Comparison of ENCODE assay signal across 8 cellular contexts in genomic region chr5:6728011-6728794, GRCh38. TPM values are rescaled to one million over a fixed set of nuclear protein-coding genes. Genes with fewer than 3 reads are reported as not detected.
DNase-seq lines count a peak whose midpoint lies in the region; ATAC-seq, FAIRE-seq and TF ChIP-seq lines count a peak whose summit lies in the region.

No MANE protein-coding gene starts in this region.

- H3K9me3 Mint-ChIP-seq in activated T-helper 1 cell treated with anti-CD3 and anti-CD28 coated beads, Interleukin-12 subunit alpha, Interleukin-12 subunit beta, Interleukin-2, Interleukin-4 antibody, amounts not matched to agents 30 ng/mL and 10 ng/mL and 1 ng/mL, durations not matched to agents 14 hours and 24 hours and 36 hours: no peaks in the 10 kb centered on the region

- DNase-seq in GM12891 (ENCODE audit: insufficient read length, low spot score) (peak; percentile 56), DMS 273 (lab: John Stamatoyannopoulos, UW; ENCODE audit: unreplicated experiment) (no peak)
- DNase-seq in activated T-helper 1 cell treated with anti-CD3 and anti-CD28 coated beads, Interleukin-12 subunit alpha, Interleukin-12 subunit beta, Interleukin-2, Interleukin-4 antibody, amounts not matched to agents 30 ng/mL and 10 ng/mL and 1 ng/mL, durations not matched to agents 14 hours and 24 hours and 36 hours (ENCODE audit: low spot score): no peak
- DNase-seq in activated CD8-positive, alpha-beta memory T cell treated with anti-CD3 and anti-CD28 coated beads, Interleukin-2, amount 50 U/mL, for 48 hours: no peak
- DNase-seq in activated CD4-positive, alpha-beta T cell treated with anti-CD3 and anti-CD28 coated beads for 4 hours: no peak

- H3K27me3 Mint-ChIP-seq in activated T-helper 1 cell treated with anti-CD3 and anti-CD28 coated beads, Interleukin-12 subunit alpha, Interleukin-12 subunit beta, Interleukin-2, Interleukin-4 antibody, amounts not matched to agents 30 ng/mL and 10 ng/mL and 1 ng/mL, durations not matched to agents 14 hours and 24 hours and 36 hours (ENCODE audit: insufficient read depth): no peaks in the 10 kb centered on the region

- no peaks in the 10 kb centered on the region for H3K27me3 ChIP-seq in gastroesophageal sphincter

- peaks cover 85% of the 10 kb centered on the region for H3K4me1 Mint-ChIP-seq in activated T-helper 1 cell treated with anti-CD3 and anti-CD28 coated beads, Interleukin-12 subunit alpha, Interleukin-12 subunit beta, Interleukin-2, Interleukin-4 antibody, amounts not matched to agents 30 ng/mL and 10 ng/mL and 1 ng/mL, durations not matched to agents 14 hours and 24 hours and 36 hours (ENCODE audit: low read depth)

- no peak overlapping the region for H3K4me3 Mint-ChIP-seq in activated T-helper 1 cell treated with anti-CD3 and anti-CD28 coated beads, Interleukin-12 subunit alpha, Interleukin-12 subunit beta, Interleukin-2, Interleukin-4 antibody, amounts not matched to agents 30 ng/mL and 10 ng/mL and 1 ng/mL, durations not matched to agents 14 hours and 24 hours and 36 hours

- TF ChIP-seq CTCF in gastroesophageal sphincter (IDR thresholded peaks at IDR 0.05): no peak

- WGBS in gastroesophageal sphincter (ENCODE audit: low coverage in 1 of 2), 2 donors: 74 to 79% methylated on average over 4 to 10 of the region's 17 CpGs

- H3K4me3 ChIP-seq in gastroesophageal sphincter: no peak overlapping the region

- H3K36me3 Mint-ChIP-seq in activated T-helper 1 cell treated with anti-CD3 and anti-CD28 coated beads, Interleukin-12 subunit alpha, Interleukin-12 subunit beta, Interleukin-2, Interleukin-4 antibody, amounts not matched to agents 30 ng/mL and 10 ng/mL and 1 ng/mL, durations not matched to agents 14 hours and 24 hours and 36 hours (ENCODE audit: low read depth): peaks cover 9% of the 10 kb centered on the region

- no peak for TF ChIP-seq POLR2A in GM12891 (IDR thresholded peaks at IDR 0.05; ENCODE audit: low read depth, low read length)
- TF ChIP-seq POLR2A in gastroesophageal sphincter (IDR thresholded peaks at IDR 0.05): no peak

- intact Hi-C loops in activated T-helper 1 cell treated with anti-CD3 and anti-CD28 coated beads, Interleukin-12 subunit alpha, Interleukin-12 subunit beta, Interleukin-2, Interleukin-4 antibody, amounts not matched to agents 30 ng/mL and 10 ng/mL and 1 ng/mL, durations not matched to agents 14 hours and 24 hours and 36 hours (cut with micrococcal nuclease): loop anchor here (2.0 kb wide), 1 partner anchor 17 kb away; no protein-coding TSS in a partner anchor

- H3K4me1 ChIP-seq in gastroesophageal sphincter: peaks cover 4 to 98% (median 42%) of the 10 kb centered on the region in 3 donors

- no peak overlapping the region for H3K27ac ChIP-seq in gastroesophageal sphincter

- no peaks in the 10 kb centered on the region for H3K36me3 ChIP-seq in gastroesophageal sphincter

- ATAC-seq in GM21381 (IDR thresholded peaks at IDR 0.05; ENCODE audit: unreplicated experiment): peak; percentile 84
- ATAC-seq in HG03521 (IDR thresholded peaks at IDR 0.05; ENCODE audit: unreplicated experiment): peak; percentile 84
- no peak for ATAC-seq in gastroesophageal sphincter

- peak; percentile 95 for FAIRE-seq in GM12891 (lab: Jason Lieb, UNC)

- peak overlapping the region; percentile 36 for H3K27ac Mint-ChIP-seq in activated T-helper 1 cell treated with anti-CD3 and anti-CD28 coated beads, Interleukin-12 subunit alpha, Interleukin-12 subunit beta, Interleukin-2, Interleukin-4 antibody, amounts not matched to agents 30 ng/mL and 10 ng/mL and 1 ng/mL, durations not matched to agents 14 hours and 24 hours and 36 hours

- no peak for TF ChIP-seq EP300 in gastroesophageal sphincter (IDR thresholded peaks at IDR 0.05)

- no peaks in the 10 kb centered on the region for H3K9me3 ChIP-seq in gastroesophageal sphincter

TF ChIP-seq in GM12891, 5 proteins besides CTCF, POLR2A, EP300 and RAD21:
- TF ChIP-seq POLR2AphosphoS5 (IDR thresholded peaks at IDR 0.05; ENCODE audit: low read depth, low read length) (no peak), PAX5 (IDR thresholded peaks at IDR 0.05; ENCODE audit: insufficient read depth, low read length, severe bottlenecking) (peak; percentile 95), POU2F2 (IDR thresholded peaks at IDR 0.05; ENCODE audit: low read depth, low read length) (peak; percentile 81), SPI1 (IDR thresholded peaks at IDR 0.05; ENCODE audit: low read depth, low read length) (no peak), TAF1 (IDR thresholded peaks at IDR 0.05; ENCODE audit: low read depth, low read length) (peak; percentile 39; the same call in 1 of the 2 replicates)

RNA-seq across cellular contexts. Expression of gene TENT4A, which starts 15.0 kb away (rescaled TPM):
- 12.5 TPM for polyA plus RNA-seq in GM12891 (2012; ENCODE audit: low read depth, missing spikeins)
- total RNA-seq in activated T-helper 1 cell treated with anti-CD3 and anti-CD28 coated beads, Interleukin-12 subunit alpha, Interleukin-12 subunit beta, Interleukin-2, Interleukin-4 antibody, amounts not matched to agents 30 ng/mL and 10 ng/mL and 1 ng/mL, durations not matched to agents 14 hours and 24 hours and 36 hours: 40.6 and 42.3 TPM in 2 replicates
- 10 to 100 TPM; 15.8 to 21.3 (median 17.3) TPM for total RNA-seq in gastroesophageal sphincter
